Comparison of ENCODE assay signal across 8 cellular contexts in the genomic region with DNA sequence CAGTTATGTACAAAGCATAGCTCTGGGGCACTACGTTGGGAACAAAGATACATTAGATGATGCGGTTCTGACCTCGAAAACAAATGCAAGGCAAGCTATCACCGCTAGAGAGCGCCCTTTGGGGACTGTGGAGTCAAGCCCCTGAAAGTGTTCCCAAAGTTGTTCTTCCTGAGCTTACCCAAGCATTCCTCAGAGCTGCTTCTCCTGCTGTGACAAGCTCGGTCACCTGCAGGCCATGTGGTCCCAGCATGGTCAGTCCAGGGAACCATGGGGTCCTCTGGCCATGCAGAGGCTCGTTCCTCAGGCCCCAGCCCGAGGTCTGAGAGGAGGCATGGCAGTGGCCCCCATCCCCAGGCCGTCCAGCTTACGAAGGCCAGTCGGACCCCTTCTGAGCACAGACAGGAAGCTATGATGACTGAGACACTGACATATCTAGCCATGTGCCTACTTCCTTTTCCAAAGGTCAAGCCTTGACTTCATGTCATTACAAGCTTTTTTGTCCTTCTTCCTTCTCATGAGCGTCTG.
DNase-seq lines count a peak whose midpoint lies in the region; ATAC-seq, FAIRE-seq and TF ChIP-seq lines count a peak whose summit lies in the region.

No MANE protein-coding gene starts in this region.

- H2AFZ ChIP-seq in OCI-LY1 (ENCODE audit: low read length) (no peak overlapping the region), astrocyte (ENCODE audit: low read depth, low read length) (no peak overlapping the region), neuronal stem cell (ENCODE audit: low read length) (peak overlapping the region; percentile 35)

- peaks cover 4% of the 10 kb centered on the region for H3K36me3 Mint-ChIP-seq in astrocyte (ENCODE audit: low read depth, unreplicated experiment)

- H3F3A ChIP-seq in OCI-LY1 (ENCODE audit: insufficient read depth, low read length): no peaks in the 10 kb centered on the region

- H3K18ac ChIP-seq in neuronal stem cell (ENCODE audit: low read length): no peak overlapping the region

- no peak overlapping the region for H2AK5ac ChIP-seq in neuronal stem cell (ENCODE audit: low read depth, low read length)

- H3K4me3 Mint-ChIP-seq in astrocyte (ENCODE audit: unreplicated experiment): no peak overlapping the region

- no peak overlapping the region for H3K4ac ChIP-seq in neuronal stem cell (ENCODE audit: low read length)

- no peak overlapping the region for H2BK120ac ChIP-seq in neuronal stem cell (ENCODE audit: low read depth, low read length)

- no peak overlapping the region for H2BK5ac ChIP-seq in neuronal stem cell (ENCODE audit: low read length)

- H3K4me1 ChIP-seq in OCI-LY1 (ENCODE audit: insufficient read depth, low read length, severe bottlenecking): no peaks in the 10 kb centered on the region
- peaks cover 28% of the 10 kb centered on the region for H3K4me1 ChIP-seq in astrocyte (ENCODE audit: insufficient read depth, low read length)
- peaks cover 0 to 2% of the 10 kb centered on the region in 2 donors for H3K4me1 ChIP-seq in neuronal stem cell (ENCODE audit: control insufficient read depth in 2 of 2, insufficient read depth in 1 of 2, low read depth in 1 of 2, low read length in 2 of 2)
- no peaks in the 10 kb centered on the region for H3K4me1 ChIP-seq in BE2C

- H3K4me1 Mint-ChIP-seq in astrocyte (ENCODE audit: low read depth, unreplicated experiment): peaks cover 34% of the 10 kb centered on the region

- H3K9me3 ChIP-seq in OCI-LY1 (ENCODE audit: low read length): no peaks in the 10 kb centered on the region
- H3K9me3 ChIP-seq in astrocyte (ENCODE audit: insufficient read depth, low read depth, low read length): no peaks in the 10 kb centered on the region
- H3K9me3 ChIP-seq in neuronal stem cell (replicated peaks in 1 of 2; ENCODE audit: control insufficient read depth in 2 of 2, insufficient read depth in 1 of 2, low read depth in 1 of 2, low read length in 2 of 2): no peaks in the 10 kb centered on the region
- H3K9me3 ChIP-seq in BE2C: no peaks in the 10 kb centered on the region

- H3K27ac ChIP-seq in OCI-LY1 (ENCODE audit: low read depth, low read length, poor library complexity, severe bottlenecking) (no peak overlapping the region), astrocyte (ENCODE audit: low read depth, low read length) (peak overlapping the region; percentile 46), neuronal stem cell (replicated peaks; ENCODE audit: low read length) (no peak overlapping the region)

- H3K27me3 Mint-ChIP-seq in astrocyte (ENCODE audit: low read depth, unreplicated experiment): no peaks in the 10 kb centered on the region

- H3K9ac ChIP-seq in OCI-LY1 (ENCODE audit: low read length) (no peak overlapping the region), astrocyte (ENCODE audit: low read length) (peak overlapping the region; percentile 29), neuronal stem cell (ENCODE audit: low read depth, low read length, poor library complexity) (no peak overlapping the region)

- H3K27ac Mint-ChIP-seq in astrocyte (ENCODE audit: unreplicated experiment): peak overlapping the region; percentile 53

- WGBS in neuronal stem cell (ENCODE audit: extremely low coverage in 2 of 2, insufficient read length in 2 of 2, insufficient replicate concordance in 1 of 2), 2 donors: no CpG with 5 or more reads among the region's 12 CpGs

- no peak for ATAC-seq in HG02759 (IDR thresholded peaks at IDR 0.05; ENCODE audit: unreplicated experiment)
- no peak for ATAC-seq in HG03095 (IDR thresholded peaks at IDR 0.05; ENCODE audit: unreplicated experiment)

- TF ChIP-seq CTCF in OCI-LY1 (IDR thresholded peaks at IDR 0.05; ENCODE audit: low read length): peak; percentile 47; the same call in 1 of the 2 replicates
- TF ChIP-seq CTCF in astrocyte (IDR thresholded peaks at IDR 0.05; ENCODE audit: insufficient read depth, low read depth, low read length): peak; percentile 46
- no peak for TF ChIP-seq CTCF in BE2C (IDR thresholded peaks at IDR 0.05; ENCODE audit: low read depth, low read length)

- H3K36me3 ChIP-seq in OCI-LY1 (ENCODE audit: insufficient read depth, low read length) (no peaks in the 10 kb centered on the region), astrocyte (ENCODE audit: insufficient read depth, low read length) (no peaks in the 10 kb centered on the region), neuronal stem cell (replicated peaks in 1 of 2; ENCODE audit: control insufficient read depth in 2 of 2, insufficient read depth in 2 of 2, low read length in 2 of 2) (no peaks in the 10 kb centered on the region), BE2C (no peaks in the 10 kb centered on the region)

- H2BK12ac ChIP-seq in neuronal stem cell (ENCODE audit: low read length): no peak overlapping the region

- H4K8ac ChIP-seq in neuronal stem cell (ENCODE audit: low read depth, low read length): no peak overlapping the region

- H4K91ac ChIP-seq in neuronal stem cell (ENCODE audit: low read depth, low read length, poor library complexity): no peak overlapping the region

- H4K20me1 ChIP-seq in OCI-LY1 (ENCODE audit: insufficient read depth, low read length): no peaks in the 10 kb centered on the region
- H4K20me1 ChIP-seq in astrocyte (ENCODE audit: insufficient read depth, low read length): no peaks in the 10 kb centered on the region

- H3K79me2 ChIP-seq in OCI-LY1 (ENCODE audit: insufficient read depth, low read length): no peaks in the 10 kb centered on the region
- peaks cover 21% of the 10 kb centered on the region for H3K79me2 ChIP-seq in astrocyte (ENCODE audit: insufficient read depth, low read length)

- H3K9me2 ChIP-seq in OCI-LY1 (ENCODE audit: low read depth, low read length): no peaks in the 10 kb centered on the region

- peak; percentile 20 for FAIRE-seq in astrocyte (lab: Jason Lieb, UNC)

- no peak overlapping the region for H2BK15ac ChIP-seq in neuronal stem cell (ENCODE audit: low read length)

- H3K79me1 ChIP-seq in neuronal stem cell (ENCODE audit: low read depth, low read length): no peaks in the 10 kb centered on the region

- H3K23ac ChIP-seq in neuronal stem cell (ENCODE audit: low read depth, low read length, poor library complexity): no peak overlapping the region

- no peak overlapping the region for H3K4me3 ChIP-seq in OCI-LY1 (ENCODE audit: low read depth, low read length, poor library complexity, severe bottlenecking)
- H3K4me3 ChIP-seq in astrocyte (ENCODE audit: insufficient read depth, low read depth, low read length): no peak overlapping the region
- no peak overlapping the region for H3K4me3 ChIP-seq in neuronal stem cell (ENCODE audit: low read length in 2 of 2)
- no peak overlapping the region for H3K4me3 ChIP-seq in BE2C (ENCODE audit: low read depth, low read length)

- DNase-seq in CMK (ENCODE audit: low read depth) (peak; percentile 7), astrocyte (ENCODE audit: low read depth) (no peak), neuronal stem cell (ENCODE audit: low spot score) (peak; percentile 46), BE2C (no peak), NCI-H2196 treated with DMSO at 0.1 percent for 48 hours (lab: John Stamatoyannopoulos, UW; ENCODE audit: unreplicated experiment) (no peak)

- H3K4me2 ChIP-seq in OCI-LY1 (ENCODE audit: low read length): no peak overlapping the region
- no peak overlapping the region for H3K4me2 ChIP-seq in astrocyte (ENCODE audit: low read length)
- no peak overlapping the region for H3K4me2 ChIP-seq in neuronal stem cell (ENCODE audit: insufficient read depth, low read length, poor library complexity, severe bottlenecking)

- no peak overlapping the region for H3K14ac ChIP-seq in neuronal stem cell (ENCODE audit: low read length)

- H3K27me3 ChIP-seq in OCI-LY1 (ENCODE audit: insufficient read depth, low read length): no peaks in the 10 kb centered on the region
- H3K27me3 ChIP-seq in astrocyte (ENCODE audit: insufficient read depth, low read length): no peaks in the 10 kb centered on the region
- no peaks in the 10 kb centered on the region for H3K27me3 ChIP-seq in neuronal stem cell (ENCODE audit: control insufficient read depth in 3 of 3, insufficient read depth in 3 of 3, low read depth in 1 of 3, low read length in 3 of 3)
- no peaks in the 10 kb centered on the region for H3K27me3 ChIP-seq in BE2C

- H3K9me3 Mint-ChIP-seq in astrocyte (ENCODE audit: unreplicated experiment): no peaks in the 10 kb centered on the region

Comparison
In these comparisons a context has a peak if more than half of its experiments do, and no peak if none do; other contexts are left out.
1. DNase-seq: peak in CMK (single experiment) and neuronal stem cell (single experiment); none in astrocyte (single experiment), BE2C (single experiment) and NCI-H2196 treated with DMSO at 0.1 percent for 48 hours (single experiment).